In genomic region chr19:49641688-49642487, GRCh38 we compare ENCODE assay signal across 1 cellular context.
A peak's percentile ranks its signal among the peaks of the same experiment; 100 is the strongest.
TF ChIP-seq lines count a peak whose summit lies in the region.

SCAF1 (plus strand) TSS chr19:49642209; CDS start chr19:49645027, 2,818 bp downstream.

TF ChIP-seq in HCT116, 20 proteins besides CTCF, POLR2A, EP300 and RAD21 (continued from another document):
- TF ChIP-seq, protein P1, sequence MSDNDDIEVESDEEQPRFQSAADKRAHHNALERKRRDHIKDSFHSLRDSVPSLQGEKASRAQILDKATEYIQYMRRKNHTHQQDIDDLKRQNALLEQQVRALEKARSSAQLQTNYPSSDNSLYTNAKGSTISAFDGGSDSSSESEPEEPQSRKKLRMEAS (IDR thresholded peaks at IDR 0.05): no peak; the same call in 1 of the 2 replicates
- TF ChIP-seq POLR2AphosphoS5 (IDR thresholded peaks at IDR 0.05; ENCODE audit: low read depth, low read length): peak; percentile 90
- peak; percentile 77 for TF ChIP-seq SRF (IDR thresholded peaks at IDR 0.05; ENCODE audit: low read depth)
- TF ChIP-seq CBX3 (IDR thresholded peaks at IDR 0.05; ENCODE audit: low read depth): no peak
- no peak for TF ChIP-seq ZNF274 (IDR thresholded peaks at IDR 0.05; ENCODE audit: low read depth, low read length)
